ENCODE assay signal across 20 cellular contexts in the genomic region with DNA sequence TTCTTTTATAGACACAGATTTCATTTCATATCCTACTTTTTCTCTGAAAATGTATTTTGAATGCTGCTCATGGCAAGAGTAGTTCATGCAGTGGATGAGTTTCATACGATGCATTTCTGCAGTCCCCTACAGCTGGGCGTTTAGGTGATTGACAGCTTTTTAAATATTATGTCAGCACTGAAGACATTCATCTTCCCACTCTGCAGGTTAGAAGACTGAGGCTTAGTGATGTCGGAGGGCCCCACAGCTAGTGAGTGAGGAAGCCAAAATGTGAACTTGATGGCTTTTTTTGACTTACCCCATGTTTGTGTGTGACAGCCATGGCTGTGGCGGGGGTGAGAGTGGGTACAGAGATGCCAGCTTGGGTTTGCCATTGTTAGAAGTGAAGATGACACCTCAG. TPM values are rescaled to one million over a fixed set of nuclear protein-coding genes. Genes with fewer than 3 reads are reported as not detected.
DNase-seq lines count a peak whose midpoint lies in the region; ATAC-seq, FAIRE-seq and TF ChIP-seq lines count a peak whose summit lies in the region.
"Had no signal": no experiment of that assay in that cellular context is flagged by ENCODE, and none has a peak within 500 bp of the region (broad histone marks: within the 10 kb centered on the region; RNA-seq: fewer than 3 reads in every experiment).

No MANE protein-coding gene starts in this region.

- H3K27me3 Mint-ChIP-seq in T-helper 1 cell treated with Interleukin-12 subunit alpha and Interleukin-12 subunit beta and Interleukin-4 antibody, amounts not matched to agents 30 μg/mL and 1 μg/mL, for 36 hours (ENCODE audit: low read depth) = peaks cover 4% of the 10 kb centered on the region
- peaks cover 9% of the 10 kb centered on the region for H3K27me3 Mint-ChIP-seq in endodermal cell (ENCODE audit: insufficient read depth)
- H3K27me3 Mint-ChIP-seq: CD4-positive, alpha-beta T cell had no signal

- no peak overlapping the region for H3K4me3 ChIP-seq in HepG2 (replicated peaks in 1 of 3; ENCODE audit: insufficient read depth in 1 of 3, low read depth in 2 of 3, low read length in 3 of 3)
- H3K4me3 ChIP-seq in right lobe of liver = no peak overlapping the region
- H3K4me3 ChIP-seq in endodermal cell (ENCODE audit: low read length) = no peak overlapping the region
- H3K4me3 ChIP-seq in ovary = no peak overlapping the region
- H3K4me3 ChIP-seq: A549 had no signal

- no peak for TF ChIP-seq RAD21 in HepG2 (CRISPR knock-in tag; IDR thresholded peaks at IDR 0.05)

- H3K79me2 ChIP-seq in HepG2 (ENCODE audit: insufficient read depth, low read length) = no peaks in the 10 kb centered on the region

- no peak for FAIRE-seq in HepG2 (lab: Jason Lieb, UNC)
- FAIRE-seq: A549, GM12891, GM19239, H1, HTR-8/SVneo had no signal

- H3K36me3 ChIP-seq in HepG2 (replicated peaks in 1 of 2; ENCODE audit: control insufficient read depth in 1 of 2, insufficient read depth in 2 of 2, low read length in 2 of 2) = no peaks in the 10 kb centered on the region
- H3K36me3 ChIP-seq in right lobe of liver = no peaks in the 10 kb centered on the region
- H3K36me3 ChIP-seq in endodermal cell (ENCODE audit: control insufficient read depth, insufficient read depth, low read length) = no peaks in the 10 kb centered on the region
- no peaks in the 10 kb centered on the region for H3K36me3 ChIP-seq in ovary

- 58% methylated on average over 4 of the region's 4 CpGs for WGBS in HepG2 (ENCODE audit: low lambda C conversion rate)
- WGBS in right lobe of liver (ENCODE audit: insufficient coverage, low coverage, low lambda C conversion rate, missing lambda C conversion rate) = 84% methylated on average over 4 of the region's 4 CpGs
- WGBS in endodermal cell (ENCODE audit: insufficient coverage in 1 of 2, insufficient read length in 1 of 2), 2 experiments = 85 to 91% methylated on average over 4 of the region's 4 CpGs
- WGBS in ovary, 3 donors = 90 to 95% (median 91%) methylated on average over 4 of the region's 4 CpGs

- no peaks in the 10 kb centered on the region for H4K20me1 ChIP-seq in HepG2 (ENCODE audit: insufficient read depth, low read length)

- DNase-seq in T-helper 1 cell = no peak
- no peak for DNase-seq in HepG2 (ENCODE audit: low spot score)
- no peak for DNase-seq in right lobe of liver
- no peak for DNase-seq in endodermal cell
- DNase-seq in ovary = no peak
- DNase-seq in HuH-7 (ENCODE audit: low spot score) = no peak
- DNase-seq: AML-193; Calu3; CD4-positive, alpha-beta T cell; DND-41; EL; H9 had no signal

- no peak for ATAC-seq in HepG2
- ATAC-seq in right lobe of liver = no peak
- ATAC-seq: A549 had no signal

- H3K4me1 Mint-ChIP-seq in T-helper 1 cell treated with Interleukin-12 subunit alpha and Interleukin-12 subunit beta and Interleukin-4 antibody, amounts not matched to agents 30 μg/mL and 1 μg/mL, for 36 hours (ENCODE audit: low read depth) = peaks cover 2% of the 10 kb centered on the region
- peaks cover 4% of the 10 kb centered on the region for H3K4me1 Mint-ChIP-seq in endodermal cell

- no peak for TF ChIP-seq POLR2A in HepG2 (IDR thresholded peaks at IDR 0.05; ENCODE audit: insufficient read depth in 1 of 2, low read depth in 2 of 2, low read length in 2 of 2)
- TF ChIP-seq POLR2A in right lobe of liver (IDR thresholded peaks at IDR 0.05) = no peak
- no peak for TF ChIP-seq POLR2A in ovary (IDR thresholded peaks at IDR 0.05)

- intact Hi-C loops in HepG2 (cut with micrococcal nuclease; ENCODE audit: unreplicated experiment) = no loop called here
- intact Hi-C loops in right lobe of liver (cut with DNase I) = no loop called here
- intact Hi-C loops in ovary (cut with DNase I) = no loop called here

- no peak overlapping the region for H2AFZ ChIP-seq in HepG2 (ENCODE audit: low read length)

- peaks cover 16% of the 10 kb centered on the region for H3K4me1 ChIP-seq in HepG2 (ENCODE audit: insufficient read depth, low read length)
- peaks cover 0 to 3% (median 0%) of the 10 kb centered on the region in 4 donors for H3K4me1 ChIP-seq in right lobe of liver
- no peaks in the 10 kb centered on the region for H3K4me1 ChIP-seq in endodermal cell (ENCODE audit: control insufficient read depth, insufficient read depth, low read length)
- peaks cover 13% of the 10 kb centered on the region for H3K4me1 ChIP-seq in ovary (ENCODE audit: insufficient read depth)

- CTCF ChIA-PET in HepG2 (lab: Yijun Ruan, JAX; ENCODE audit: low intra/inter-chr PET ratio, low total read pairs) = no interaction called here

- H3K4me3 Mint-ChIP-seq in T-helper 1 cell treated with Interleukin-12 subunit alpha and Interleukin-12 subunit beta and Interleukin-4 antibody, amounts not matched to agents 30 μg/mL and 1 μg/mL, for 36 hours = no peak overlapping the region
- no peak overlapping the region for H3K4me3 Mint-ChIP-seq in endodermal cell
- H3K4me3 Mint-ChIP-seq: CD4-positive, alpha-beta T cell; H9 had no signal

- no TSS peak for BruUV-seq in HepG2 (replicated peaks; lab: Mats Ljungman, UMichigan)

- TF ChIP-seq CTCF in HepG2 (CRISPR knock-in tag; IDR thresholded peaks at IDR 0.05) (no peak), right lobe of liver (IDR thresholded peaks at IDR 0.05) (no peak), endodermal cell (conservative IDR thresholded peaks at IDR 0.05) (no peak), ovary (IDR thresholded peaks at IDR 0.05) (no peak)

- POLR2A ChIA-PET in HepG2 (lab: Yijun Ruan, JAX) = interaction anchor here (1.5 kb wide), 1 partner anchor 34 kb away, joined by 3 read pairs; no protein-coding TSS in a partner anchor

- H3K9me3 ChIP-seq in HepG2 (ENCODE audit: low read length) = no peaks in the 10 kb centered on the region
- H3K9me3 ChIP-seq in right lobe of liver = no peaks in the 10 kb centered on the region
- no peaks in the 10 kb centered on the region for H3K9me3 ChIP-seq in endodermal cell (ENCODE audit: control insufficient read depth, low read length)
- H3K9me3 ChIP-seq in ovary = no peaks in the 10 kb centered on the region
- H3K9me3 ChIP-seq: A549 had no signal

- H3K27ac ChIP-seq in HepG2 (ENCODE audit: extremely low read length, insufficient read depth, low read length) (no peak overlapping the region), right lobe of liver (no peak overlapping the region), endodermal cell (ENCODE audit: low read depth, low read length) (no peak overlapping the region), ovary (no peak overlapping the region)
- H3K27ac ChIP-seq: 22Rv1, A549, C4-2B had no signal

- TF ChIP-seq EP300 in HepG2 (IDR thresholded peaks at IDR 0.05; ENCODE audit: low read depth in 2 of 2, low read length in 2 of 2) = no peak
- no peak for TF ChIP-seq EP300 in HepG2 (CRISPR knock-in tag; IDR thresholded peaks at IDR 0.05; ENCODE audit: borderline replicate concordance)
- no peak for TF ChIP-seq EP300 in ovary (IDR thresholded peaks at IDR 0.05)

- no peaks in the 10 kb centered on the region for H3K9me3 Mint-ChIP-seq in T-helper 1 cell treated with Interleukin-12 subunit alpha and Interleukin-12 subunit beta and Interleukin-4 antibody, amounts not matched to agents 30 μg/mL and 1 μg/mL, for 36 hours
- H3K9me3 Mint-ChIP-seq in endodermal cell = no peaks in the 10 kb centered on the region
- H3K9me3 Mint-ChIP-seq: CD4-positive, alpha-beta T cell; H9 had no signal

- in situ Hi-C loops in HepG2 (cut with HindIII; ENCODE audit: extremely low pct_ligation_motif_present, low pct_unique_long_range_greater_than_20kb) = no loop called here

- peaks cover 21 to 33% of the 10 kb centered on the region in 2 experiments for H3K27me3 ChIP-seq in HepG2 (ENCODE audit: control insufficient read depth in 1 of 2, insufficient read depth in 2 of 2, low read length in 2 of 2)
- no peaks in the 10 kb centered on the region for H3K27me3 ChIP-seq in right lobe of liver
- no peaks in the 10 kb centered on the region for H3K27me3 ChIP-seq in endodermal cell (ENCODE audit: control insufficient read depth, insufficient read depth, low read length, poor library complexity, severe bottlenecking)
- H3K27me3 ChIP-seq in ovary = no peaks in the 10 kb centered on the region

- peaks cover 3% of the 10 kb centered on the region for H3K36me3 Mint-ChIP-seq in T-helper 1 cell treated with Interleukin-12 subunit alpha and Interleukin-12 subunit beta and Interleukin-4 antibody, amounts not matched to agents 30 μg/mL and 1 μg/mL, for 36 hours (ENCODE audit: low read depth)
- peaks cover 14% of the 10 kb centered on the region for H3K36me3 Mint-ChIP-seq in endodermal cell (ENCODE audit: low read depth)

- no peak overlapping the region for H3K9ac ChIP-seq in HepG2 (ENCODE audit: insufficient read depth, low read depth, low read length)
- no peak overlapping the region for H3K9ac ChIP-seq in endodermal cell (ENCODE audit: extremely low read depth, low read length, poor library complexity, severe bottlenecking)

- peak overlapping the region; percentile 15 for H3K27ac Mint-ChIP-seq in T-helper 1 cell treated with Interleukin-12 subunit alpha and Interleukin-12 subunit beta and Interleukin-4 antibody, amounts not matched to agents 30 μg/mL and 1 μg/mL, for 36 hours
- H3K27ac Mint-ChIP-seq in endodermal cell = peak overlapping the region; percentile 10
- H3K27ac Mint-ChIP-seq: CD4-positive, alpha-beta T cell had no signal

- H3K4me2 ChIP-seq in HepG2 (ENCODE audit: low read depth, low read length) = no peak overlapping the region
- H3K4me2 ChIP-seq: A549 had no signal

RNA-seq across cellular contexts. Expression of gene MYH7B, which starts 33.5 kb away (rescaled TPM):
- total RNA-seq in HepG2 (2016; rRNA removed; fragmentation: Illumina TruSeq; extraction: Trizol) (0.18 and 0.20 TPM in 2 replicates), right lobe of liver (1 to 10 TPM in 1 of 6 experiments, under 1 TPM in 4, not detected in 1; 0.11 to 1.0 (median 0.39) TPM), endodermal cell (under 1 TPM; 0.37 to 0.49 TPM), ovary (1 to 10 TPM in 4 of 7 donors, under 1 TPM in 3; 0.74 to 2.6 (median 1.1) TPM)
- 0.20 TPM in 1 of 2 replicates, not detected in the other for total RNA-seq in HepG2 (2016; cell fraction: cytosol; rRNA removed; fragmentation: Illumina TruSeq; extraction: Trizol; ENCODE audit: low read depth)
- 0.19 TPM in 1 of 2 replicates, not detected in the other for total RNA-seq in HepG2 (2016; cell fraction: insoluble cytoplasmic fraction; rRNA removed; fragmentation: Illumina TruSeq; extraction: Trizol)
- 0.14 and 0.25 TPM in 2 replicates for total RNA-seq in HepG2 (2016; cell fraction: membrane; rRNA removed; fragmentation: Illumina TruSeq; extraction: Trizol)
- 0.50 and 0.93 TPM in 2 replicates for total RNA-seq in HepG2 (2016; cell fraction: nucleus; rRNA removed; fragmentation: Illumina TruSeq; extraction: Trizol)
- polyA plus RNA-seq in HepG2 (2011; rRNA removed) (0.05 and 0.17 TPM in 2 replicates), ovary (1 to 10 TPM in 1 of 2 donors, under 1 TPM in 1; 0.30 to 2.3 TPM)
- polyA plus RNA-seq in HepG2 (2011; cell fraction: cytosol; rRNA removed) = 0.03 and 0.04 TPM in 2 replicates
- 0.80 and 0.90 TPM in 2 replicates for polyA plus RNA-seq in HepG2 (2011; cell fraction: nucleus; rRNA removed)
- polyA plus RNA-seq in HepG2 (2012) = 0.51 and 0.55 TPM in 2 replicates
- 0.02 and 0.24 TPM in 2 replicates for polyA plus RNA-seq in HepG2 (2016; cell fraction: cytosol; fragmentation: Illumina TruSeq; extraction: Trizol; ENCODE audit: low read depth)
- polyA plus RNA-seq in HepG2 (2016; cell fraction: insoluble cytoplasmic fraction; fragmentation: Illumina TruSeq; extraction: Trizol; ENCODE audit: low read depth) = 0.23 and 0.37 TPM in 2 replicates
- 0.21 and 0.32 TPM in 2 replicates for polyA plus RNA-seq in HepG2 (2016; cell fraction: membrane; fragmentation: Illumina TruSeq; extraction: Trizol; ENCODE audit: low read depth)
- polyA plus RNA-seq in HepG2 (2016; cell fraction: nucleus; fragmentation: Illumina TruSeq; extraction: Trizol; ENCODE audit: insufficient read depth, low read depth) = 0.96 and 2.1 TPM in 2 replicates
- 0.09 TPM in 1 of 2 replicates, not detected in the other for polyA minus RNA-seq in HepG2 (2011; rRNA and poly(A)+ RNA removed; ENCODE audit: low replicate concordance)
- polyA minus RNA-seq in HepG2 (2011; cell fraction: cytosol; rRNA and poly(A)+ RNA removed) = not detected in 2 replicates
- 0.13 and 0.50 TPM in 2 replicates for polyA minus RNA-seq in HepG2 (2011; cell fraction: nucleus; rRNA and poly(A)+ RNA removed)
- polyA plus RNA-seq in endodermal cell (2013, experiment 1 of 2) = 0.78 TPM
- 0.62 TPM for polyA plus RNA-seq in endodermal cell (2013, experiment 2 of 2)

RNA-seq across cellular contexts. Expression of gene GSS, which starts 33.5 kb away (rescaled TPM):
- total RNA-seq in HepG2 (2016; rRNA removed; fragmentation: Illumina TruSeq; extraction: Trizol) (102 and 107 TPM in 2 replicates), right lobe of liver (10 to 100 TPM; 25.9 to 63.6 (median 31.7) TPM), endodermal cell (10 to 100 TPM; 60.8 to 71.3 TPM), ovary (10 to 100 TPM; 14.5 to 35.3 (median 22.2) TPM)
- 24.0 and 24.9 TPM in 2 replicates for total RNA-seq in HepG2 (2016; cell fraction: cytosol; rRNA removed; fragmentation: Illumina TruSeq; extraction: Trizol; ENCODE audit: low read depth)
- total RNA-seq in HepG2 (2016; cell fraction: insoluble cytoplasmic fraction; rRNA removed; fragmentation: Illumina TruSeq; extraction: Trizol) = 101 and 108 TPM in 2 replicates
- 34.7 and 36.9 TPM in 2 replicates for total RNA-seq in HepG2 (2016; cell fraction: membrane; rRNA removed; fragmentation: Illumina TruSeq; extraction: Trizol)
- total RNA-seq in HepG2 (2016; cell fraction: nucleus; rRNA removed; fragmentation: Illumina TruSeq; extraction: Trizol) = 65.3 and 66.8 TPM in 2 replicates
- polyA plus RNA-seq in HepG2 (2011; rRNA removed) (74.1 and 80.1 TPM in 2 replicates), ovary (10 to 100 TPM; 19.8 to 42.0 TPM)
- polyA plus RNA-seq in HepG2 (2011; cell fraction: cytosol; rRNA removed) = 61.4 and 72.0 TPM in 2 replicates
- polyA plus RNA-seq in HepG2 (2011; cell fraction: nucleus; rRNA removed) = 134 and 148 TPM in 2 replicates
- 34.1 and 41.6 TPM in 2 replicates for polyA plus RNA-seq in HepG2 (2012)
- 19.2 and 19.4 TPM in 2 replicates for polyA plus RNA-seq in HepG2 (2016; cell fraction: cytosol; fragmentation: Illumina TruSeq; extraction: Trizol; ENCODE audit: low read depth)
- 102 and 104 TPM in 2 replicates for polyA plus RNA-seq in HepG2 (2016; cell fraction: insoluble cytoplasmic fraction; fragmentation: Illumina TruSeq; extraction: Trizol; ENCODE audit: low read depth)
- polyA plus RNA-seq in HepG2 (2016; cell fraction: membrane; fragmentation: Illumina TruSeq; extraction: Trizol; ENCODE audit: low read depth) = 24.4 and 27.0 TPM in 2 replicates
- polyA plus RNA-seq in HepG2 (2016; cell fraction: nucleus; fragmentation: Illumina TruSeq; extraction: Trizol; ENCODE audit: insufficient read depth, low read depth) = 106 and 116 TPM in 2 replicates
- polyA minus RNA-seq in HepG2 (2011; rRNA and poly(A)+ RNA removed; ENCODE audit: low replicate concordance) = 86.0 and 125 TPM in 2 replicates
- 23.0 and 28.1 TPM in 2 replicates for polyA minus RNA-seq in HepG2 (2011; cell fraction: cytosol; rRNA and poly(A)+ RNA removed)
- polyA minus RNA-seq in HepG2 (2011; cell fraction: nucleus; rRNA and poly(A)+ RNA removed) = 65.4 and 67.3 TPM in 2 replicates
- 43.8 TPM for polyA plus RNA-seq in endodermal cell (2013, experiment 1 of 2)
- polyA plus RNA-seq in endodermal cell (2013, experiment 2 of 2) = 41.5 TPM
